In the genomic region with DNA sequence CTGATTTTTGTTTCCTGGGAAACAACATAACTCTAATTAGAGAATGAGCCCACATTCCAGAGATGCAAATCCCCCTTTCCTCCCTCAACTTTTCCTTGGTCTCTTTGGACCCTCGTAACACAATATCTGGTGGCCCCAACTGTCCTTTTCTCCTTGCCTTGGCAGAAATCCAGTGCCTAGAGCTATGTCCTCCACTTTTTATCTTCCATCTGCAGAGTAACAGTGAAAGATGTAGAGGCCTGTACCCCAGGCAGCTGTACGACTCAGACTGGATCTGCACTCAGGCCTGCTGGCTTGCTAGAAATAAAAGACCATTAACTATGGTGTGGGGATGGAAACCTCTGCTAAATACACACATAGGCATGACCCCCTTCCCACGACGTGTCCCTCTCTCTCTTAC, we compare ENCODE assay signal across 14 cellular contexts.
DNase-seq lines count a peak whose midpoint lies in the region; ATAC-seq, FAIRE-seq and TF ChIP-seq lines count a peak whose summit lies in the region.
"Had no signal": no experiment of that assay in that cellular context is flagged by ENCODE, and none has a peak within 500 bp of the region (broad histone marks: within the 10 kb centered on the region; RNA-seq: fewer than 3 reads in every experiment).

No MANE protein-coding gene starts in this region.

- H3K4me1 Mint-ChIP-seq in HFFc6 (ENCODE audit: low read depth) (peaks cover 11% of the 10 kb centered on the region), endodermal cell (no peaks in the 10 kb centered on the region)
- H3K4me1 Mint-ChIP-seq in activated CD8-positive, alpha-beta T cell treated with anti-CD3 and anti-CD28 coated beads, Interleukin-2, amount 10 ng/mL, durations not matched to agents 7 days and 5 days (ENCODE audit: low read depth), result peaks cover 5% of the 10 kb centered on the region

- H3K27ac Mint-ChIP-seq in HFFc6 (peak overlapping the region; percentile 5), endodermal cell (peak overlapping the region; percentile 26)
- H3K27ac Mint-ChIP-seq in activated CD8-positive, alpha-beta T cell treated with anti-CD3 and anti-CD28 coated beads, Interleukin-2, amount 10 ng/mL, durations not matched to agents 7 days and 5 days, result no peak overlapping the region
- H3K27ac Mint-ChIP-seq: CD4-positive, alpha-beta T cell had no signal

- no peaks in the 10 kb centered on the region for H3K27me3 ChIP-seq in SJCRH30
- no peaks in the 10 kb centered on the region for H3K27me3 ChIP-seq in endodermal cell (ENCODE audit: control insufficient read depth, insufficient read depth, low read length, poor library complexity, severe bottlenecking)

- peaks cover 2% of the 10 kb centered on the region for H3K36me3 ChIP-seq in SJCRH30
- H3K36me3 ChIP-seq in endodermal cell (ENCODE audit: control insufficient read depth, insufficient read depth, low read length), result no peaks in the 10 kb centered on the region

- H3K9me3 ChIP-seq in SJCRH30 (replicated peaks) (peaks cover 3% of the 10 kb centered on the region; the same call in 1 of the 2 replicates), endodermal cell (ENCODE audit: control insufficient read depth, low read length) (peaks cover 9% of the 10 kb centered on the region)

- POLR2A ChIA-PET in activated CD8-positive, alpha-beta T cell treated with anti-CD3 and anti-CD28 coated beads, Interleukin-2, amount 10 ng/mL, durations not matched to agents 7 days and 5 days (lab: Charles Lee), result no interaction called here

- 77 to 100% methylated on average over 1 to 4 of the region's 4 CpGs for WGBS in endodermal cell (ENCODE audit: insufficient coverage in 1 of 2, insufficient read length in 1 of 2), 2 experiments

- no peak for ATAC-seq in HG03039 (IDR thresholded peaks at IDR 0.05; ENCODE audit: unreplicated experiment)
- no peak for ATAC-seq in activated CD8-positive, alpha-beta T cell treated with anti-CD3 and anti-CD28 coated beads, Interleukin-2, amount 10 ng/mL, durations not matched to agents 7 days and 5 days

- no peak for FAIRE-seq in frontal cortex (lab: Jason Lieb, UNC)
- FAIRE-seq: RCC 7860 had no signal

- H3K27me3 Mint-ChIP-seq in HFFc6 (ENCODE audit: insufficient read depth) (no peaks in the 10 kb centered on the region; the same call in 1 of the 2 replicates), endodermal cell (ENCODE audit: insufficient read depth) (no peaks in the 10 kb centered on the region)
- H3K27me3 Mint-ChIP-seq in activated CD8-positive, alpha-beta T cell treated with anti-CD3 and anti-CD28 coated beads, Interleukin-2, amount 10 ng/mL, durations not matched to agents 7 days and 5 days (ENCODE audit: low read depth), result no peaks in the 10 kb centered on the region
- H3K27me3 Mint-ChIP-seq: CD4-positive, alpha-beta T cell had no signal

- peaks cover 6% of the 10 kb centered on the region for H3K36me3 Mint-ChIP-seq in HFFc6 (ENCODE audit: low read depth)
- peaks cover 11% of the 10 kb centered on the region for H3K36me3 Mint-ChIP-seq in endodermal cell (ENCODE audit: low read depth)
- H3K36me3 Mint-ChIP-seq in activated CD8-positive, alpha-beta T cell treated with anti-CD3 and anti-CD28 coated beads, Interleukin-2, amount 10 ng/mL, durations not matched to agents 7 days and 5 days (ENCODE audit: low read depth), result peaks cover 7% of the 10 kb centered on the region

- H3K4me3 ChIP-seq in SJCRH30 (no peak overlapping the region), endodermal cell (ENCODE audit: low read length) (no peak overlapping the region)

- H3K9ac ChIP-seq in endodermal cell (ENCODE audit: extremely low read depth, low read length, poor library complexity, severe bottlenecking), result no peak overlapping the region

- DNase-seq in HFFc6 (peak; percentile 4), SJCRH30 (peak; percentile 19 to 55), endodermal cell (no peak), frontal cortex (ENCODE audit: low spot score in 2 of 2) (no peak), LoVo (ENCODE audit: low spot score) (no peak)
- no peak for DNase-seq in activated CD8-positive, alpha-beta T cell treated with anti-CD3 and anti-CD28 coated beads, Interleukin-2, amount 10 ng/mL, durations not matched to agents 7 days and 5 days
- DNase-seq: CD4-positive, alpha-beta T cell; NCI-H1105 treated with DMSO at 0.1 percent for 48 hours; NCI-H1694 treated with DMSO at 0.1 percent for 48 hours; NCI-H2107; NCI-H526; SIG-M5 had no signal

- H3K4me3 Mint-ChIP-seq in HFFc6 (no peak overlapping the region), endodermal cell (no peak overlapping the region)
- H3K4me3 Mint-ChIP-seq in activated CD8-positive, alpha-beta T cell treated with anti-CD3 and anti-CD28 coated beads, Interleukin-2, amount 10 ng/mL, durations not matched to agents 7 days and 5 days, result no peak overlapping the region
- H3K4me3 Mint-ChIP-seq: CD4-positive, alpha-beta T cell had no signal

- H3K4me1 ChIP-seq in SJCRH30, result peaks cover 8% of the 10 kb centered on the region
- H3K4me1 ChIP-seq in endodermal cell (ENCODE audit: control insufficient read depth, insufficient read depth, low read length), result no peaks in the 10 kb centered on the region

- H3K9me3 Mint-ChIP-seq in HFFc6 (no peaks in the 10 kb centered on the region), endodermal cell (peaks cover 3% of the 10 kb centered on the region)
- H3K9me3 Mint-ChIP-seq in activated CD8-positive, alpha-beta T cell treated with anti-CD3 and anti-CD28 coated beads, Interleukin-2, amount 10 ng/mL, durations not matched to agents 7 days and 5 days (ENCODE audit: insufficient read depth), result peaks cover 3% of the 10 kb centered on the region

- TF ChIP-seq CTCF in HFFc6 (IDR thresholded peaks at IDR 0.05) (no peak), endodermal cell (conservative IDR thresholded peaks at IDR 0.05) (no peak)

- CTCF ChIA-PET in activated CD8-positive, alpha-beta T cell treated with anti-CD3 and anti-CD28 coated beads, Interleukin-2, amount 10 ng/mL, durations not matched to agents 7 days and 5 days (lab: Charles Lee), result no interaction called here

- no peak overlapping the region for H3K27ac ChIP-seq in SJCRH30
- H3K27ac ChIP-seq in endodermal cell (ENCODE audit: low read depth, low read length), result no peak overlapping the region

Comparison
In these comparisons a context has a peak if more than half of its experiments do, and no peak if none do; other contexts are left out.
1. DNase-seq: peak in HFFc6 (single experiment) and SJCRH30 (2 of 2); none in endodermal cell (single experiment), frontal cortex (0 of 2), LoVo (single experiment) and activated CD8-positive, alpha-beta T cell treated with anti-CD3 and anti-CD28 coated beads, Interleukin-2, amount 10 ng/mL, durations not matched to agents 7 days and 5 days (single experiment).